ENCODE assay signal across 8 cellular contexts in genomic region chr9:5438301-5439162, GRCh38. TPM values are rescaled to one million over a fixed set of nuclear protein-coding genes. Genes with fewer than 3 reads are reported as not detected.
DNase-seq lines count a peak whose midpoint lies in the region; ATAC-seq, FAIRE-seq and TF ChIP-seq lines count a peak whose summit lies in the region.

No MANE protein-coding gene starts in this region.

- peak overlapping the region; percentile 94 for H3K9ac ChIP-seq in GM12878 (ENCODE audit: control insufficient read depth, insufficient read depth, low read length)

- H3K9me3 ChIP-seq in Panc1 (ENCODE audit: control insufficient read depth, insufficient read depth, low read depth, low read length), result no peaks in the 10 kb centered on the region
- H3K9me3 ChIP-seq in GM12878 (replicated peaks; ENCODE audit: control insufficient read depth, insufficient read depth, low read length), result no peaks in the 10 kb centered on the region; the same call in 1 of the 3 replicates
- H3K9me3 ChIP-seq in left lung, result no peaks in the 10 kb centered on the region

- peak overlapping the region; percentile 61 to 72 for H3K4me3 ChIP-seq in Panc1 (ENCODE audit: low read depth in 2 of 2, low read length in 2 of 2)
- peak overlapping the region; percentile 86 for H3K4me3 ChIP-seq in GM12878
- H3K4me3 ChIP-seq in left lung, result peak overlapping the region; percentile 51 to 63

- peak; percentile 57 for TF ChIP-seq POLR2A in GM12878 (IDR thresholded peaks at IDR 0.05; ENCODE audit: low read depth, low read length)
- no peak for TF ChIP-seq POLR2A in erythroblast (IDR thresholded peaks at IDR 0.05; ENCODE audit: low read length)

- peak; percentile 58 for ATAC-seq in GM18508 (IDR thresholded peaks at IDR 0.05; ENCODE audit: insufficient read depth, unreplicated experiment)
- ATAC-seq in HG02610 (IDR thresholded peaks at IDR 0.05; ENCODE audit: unreplicated experiment), result peak; percentile 69
- peak; percentile 56 for ATAC-seq in Panc1
- peak; percentile 85 for ATAC-seq in GM12878
- peak; percentile 1 for ATAC-seq in left lung

- H3K27me3 ChIP-seq in Panc1 (ENCODE audit: control insufficient read depth, insufficient read depth, low read length) (no peaks in the 10 kb centered on the region), GM12878 (replicated peaks in 1 of 2; ENCODE audit: control insufficient read depth in 2 of 2, insufficient read depth in 2 of 2, low read length in 1 of 2) (no peaks in the 10 kb centered on the region), left lung (no peaks in the 10 kb centered on the region)

- peak overlapping the region; percentile 72 for H2AFZ ChIP-seq in GM12878 (ENCODE audit: control insufficient read depth, low read depth, low read length)

- no peaks in the 10 kb centered on the region for H4K20me1 ChIP-seq in GM12878 (ENCODE audit: control insufficient read depth, insufficient read depth)

- H3K4me2 ChIP-seq in GM12878 (ENCODE audit: control insufficient read depth, insufficient read depth), result peak overlapping the region; percentile 100

- SMC1A ChIA-PET in GM12878 (lab: Charles Lee; ENCODE audit: uncharacterized antibody, unreplicated experiment), result interaction anchor here (0.7 to 9.7 kb wide), 33 partner anchors 10 to 676 kb away, joined by 3 to 187 read pairs (median 4); partner anchors contain the start of genes CD274 and PDCD1LG2

- in situ Hi-C loops in Panc1 (cut with HindIII; ENCODE audit: low pct_unique_long_range_greater_than_20kb, low sequenced_read_pairs) (no loop called here), GM12878 (cut with MboI) (no loop called here)

- RAD21 ChIA-PET in GM12878 (lab: Charles Lee; ENCODE audit: unreplicated experiment), result interaction anchor here (0.5 to 8.7 kb wide), 33 partner anchors 10 to 701 kb away, joined by 3 to 130 read pairs (median 5); partner anchors contain the start of genes CD274, JAK2, PDCD1LG2 and RIC1

- H3K36me3 ChIP-seq in Panc1 (ENCODE audit: control insufficient read depth, insufficient read depth, low read length) (no peaks in the 10 kb centered on the region; the same call in 1 of the 2 replicates), GM12878 (ENCODE audit: control insufficient read depth in 2 of 2, insufficient read depth in 2 of 2, low read length in 1 of 2) (peaks cover 0 to 4% of the 10 kb centered on the region in 2 experiments; a peak in 3 of 4 replicates), left lung (peaks cover 0 to 3% of the 10 kb centered on the region in 2 donors)

- TF ChIP-seq CTCF in Panc1 (IDR thresholded peaks at IDR 0.05) (no peak), GM12878 (IDR thresholded peaks at IDR 0.05 in 2 of 3, conservative IDR thresholded peaks at IDR 0.05 in 1 of 3; ENCODE audit: control insufficient read depth in 2 of 3, extremely low read depth in 1 of 3, insufficient read depth in 1 of 3, low read depth in 3 of 3, low read length in 3 of 3) (no peak), left lung (IDR thresholded peaks at IDR 0.05) (no peak)

- WGBS in GM12878 (ENCODE audit: insufficient coverage, insufficient replicate concordance, low lambda C conversion rate, missing lambda C conversion rate), result 1% methylated on average over 21 of the region's 21 CpGs

- peak; percentile 78 to 84 for TF ChIP-seq EP300 in GM12878 (IDR thresholded peaks at IDR 0.05; ENCODE audit: borderline replicate concordance in 1 of 2, control insufficient read depth in 1 of 2, low read depth in 2 of 2, low read length in 2 of 2)

- peaks cover 14% of the 10 kb centered on the region for H3K79me2 ChIP-seq in GM12878 (ENCODE audit: control insufficient read depth, insufficient read depth, low read length)

- intact Hi-C loops in Panc1 (cut with micrococcal nuclease; ENCODE audit: unreplicated experiment), result no loop called here
- intact Hi-C loops in GM12878 (cut with micrococcal nuclease; ENCODE audit: unreplicated experiment), result loop anchor here (1.0 to 5.0 kb wide), 5 partner anchors 10 to 696 kb away; partner anchors contain the start of gene AK3
- intact Hi-C loops in left lung (cut with DNase I), result no loop called here

- DNase-seq in Panc1 (ENCODE audit: low read depth, low spot score) (no peak), GM12878 (ENCODE audit: low read depth, low spot score) (peak; percentile 89), left lung (peak in 1 of 2 donors; percentile 44), erythroblast (lab: John Stamatoyannopoulos, UW) (no peak), retina (no peak)
- DNase-seq in stimulated activated naive CD4-positive, alpha-beta T cell treated with Interleukin-2 at 50 U/mL for 16 hours (lab: John Stamatoyannopoulos, UW), result peak; percentile 55

- H3K4me1 ChIP-seq in Panc1 (ENCODE audit: control insufficient read depth, insufficient read depth, low read length), result no peaks in the 10 kb centered on the region
- H3K4me1 ChIP-seq in GM12878 (ENCODE audit: control insufficient read depth, insufficient read depth, low read length), result peaks cover 7% of the 10 kb centered on the region
- H3K4me1 ChIP-seq in left lung, result peaks cover 6 to 28% of the 10 kb centered on the region in 2 donors

- POLR2A ChIA-PET in Panc1 (lab: Charles Lee), result no interaction called here
- POLR2A ChIA-PET in GM12878 (lab: Charles Lee), result interaction anchor here (0.5 to 3.9 kb wide), 20 partner anchors 10 to 646 kb away, joined by 3 to 66 read pairs (median 6); partner anchors contain the start of genes CD274 and RCL1

- peak overlapping the region; percentile 70 for H3K27ac ChIP-seq in Panc1 (ENCODE audit: low read length)
- peak overlapping the region; percentile 96 for H3K27ac ChIP-seq in GM12878 (ENCODE audit: control insufficient read depth, insufficient read depth)
- peak overlapping the region; percentile 90 to 99 for H3K27ac ChIP-seq in left lung

- CTCF ChIA-PET in Panc1 (lab: Charles Lee) (no interaction called here), GM12878 (lab: Yijun Ruan, JAX) (interaction anchor here (0.6 to 8.4 kb wide), 17 partner anchors 9 to 679 kb away, joined by 3 to 124 read pairs (median 5); partner anchors contain the start of genes CD274 and JAK2)

- BruUV-seq in Panc1 (replicated peaks; lab: Mats Ljungman, UMichigan), result no TSS peak
- BruUV-seq in GM12878 (replicated peaks; lab: Mats Ljungman, UMichigan), result TSS peak; percentile 96

- TF ChIP-seq RAD21 in GM12878 (IDR thresholded peaks at IDR 0.05; ENCODE audit: insufficient read depth, low read depth, low read length), result 0 out of 2 replicates have a peak, but pooled peaks have one; percentile 8

- peak; percentile 99 for FAIRE-seq in GM12878 (lab: Jason Lieb, UNC)

TF ChIP-seq in GM12878, 131 proteins besides CTCF, POLR2A, EP300 and RAD21 (continues in another document):
- TF ChIP-seq, protein P1, sequence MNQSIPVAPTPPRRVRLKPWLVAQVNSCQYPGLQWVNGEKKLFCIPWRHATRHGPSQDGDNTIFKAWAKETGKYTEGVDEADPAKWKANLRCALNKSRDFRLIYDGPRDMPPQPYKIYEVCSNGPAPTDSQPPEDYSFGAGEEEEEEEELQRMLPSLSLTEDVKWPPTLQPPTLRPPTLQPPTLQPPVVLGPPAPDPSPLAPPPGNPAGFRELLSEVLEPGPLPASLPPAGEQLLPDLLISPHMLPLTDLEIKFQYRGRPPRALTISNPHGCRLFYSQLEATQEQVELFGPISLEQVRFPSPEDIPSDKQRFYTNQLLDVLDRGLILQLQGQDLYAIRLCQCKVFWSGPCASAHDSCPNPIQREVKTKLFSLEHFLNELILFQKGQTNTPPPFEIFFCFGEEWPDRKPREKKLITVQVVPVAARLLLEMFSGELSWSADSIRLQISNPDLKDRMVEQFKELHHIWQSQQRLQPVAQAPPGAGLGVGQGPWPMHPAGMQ (IDR thresholded peaks at IDR 0.05; ENCODE audit: borderline replicate concordance), result no peak
- 0 out of 2 replicates have a peak, but pooled peaks have one; percentile 54 for TF ChIP-seq MEF2A (IDR thresholded peaks at IDR 0.05; ENCODE audit: insufficient read depth, low read depth, low read length)

RNA-seq across cellular contexts. Expression of gene PLGRKT, which starts 0.8 kb away (rescaled TPM):
- total RNA-seq in Panc1 (2021; ENCODE audit: unreplicated experiment), result 9.3 TPM
- polyA plus RNA-seq in Panc1 (2012; ENCODE audit: insufficient read length), result 6.2 TPM
- total RNA-seq in GM12878 (2013; cell fraction: nucleolus; rRNA removed), result 9.8 and 12.2 TPM in 2 replicates
- total RNA-seq in GM12878 (2014; rRNA removed), result 25.2 and 28.2 TPM in 2 replicates
- total RNA-seq in GM12878 (2014; rRNA removed; fragmentation: Illumina TruSeq; extraction: Trizol), result 42.0 and 45.9 TPM in 2 replicates
- 29.0 and 34.2 TPM in 2 replicates for total RNA-seq in GM12878 (2021)
- polyA plus RNA-seq in GM12878 (2011; ENCODE audit: low read depth), result 12.6 TPM
- 34.8 and 53.5 TPM in 2 replicates for polyA plus RNA-seq in GM12878 (2011; rRNA removed)
- polyA plus RNA-seq in GM12878 (2011; cell fraction: cytosol; rRNA removed), result 12.3 and 13.3 TPM in 2 replicates
- 7.5 and 8.7 TPM in 2 replicates for polyA plus RNA-seq in GM12878 (2011; cell fraction: nucleus; rRNA removed)
- polyA plus RNA-seq in GM12878 (2012), result 18.1 and 20.1 TPM in 2 replicates
- 28.0 and 32.8 TPM in 2 replicates for polyA plus RNA-seq in GM12878 (2014; fragmentation: Illumina TruSeq; extraction: Trizol)
- polyA plus RNA-seq in GM12878 (2014; fragmentation: Nextera tagmentation; extraction: Ambion mirVana), result 10 to 100 TPM; 62.2 to 64.4 TPM
- polyA plus RNA-seq in GM12878 (2014; rRNA removed), result 23.0 and 27.8 TPM in 2 replicates
- polyA plus RNA-seq in GM12878 (2016; fragmentation: Nextera tagmentation; extraction: Ambion mirVana), result 10 to 100 TPM; 65.4 to 72.3 TPM
- 4.7 and 7.4 TPM in 2 replicates for polyA minus RNA-seq in GM12878 (2011; rRNA and poly(A)+ RNA removed)
- polyA minus RNA-seq in GM12878 (2011; cell fraction: cytosol; rRNA and poly(A)+ RNA removed), result 5.4 and 6.7 TPM in 2 replicates
- 5.1 and 9.6 TPM in 2 replicates for polyA minus RNA-seq in GM12878 (2011; cell fraction: nucleus; rRNA and poly(A)+ RNA removed)
- total RNA-seq in left lung, result 10 to 100 TPM; 23.2 to 26.6 TPM

RNA-seq across cellular contexts. Expression of gene CD274, which starts 11.8 kb away (rescaled TPM):
- total RNA-seq in Panc1 (2021; ENCODE audit: unreplicated experiment), result 0.21 TPM
- polyA plus RNA-seq in Panc1 (2012; ENCODE audit: insufficient read length), result not detected
- 338 and 344 TPM in 2 replicates for total RNA-seq in GM12878 (2013; cell fraction: nucleolus; rRNA removed)
- total RNA-seq in GM12878 (2014; rRNA removed), result 27.6 and 36.9 TPM in 2 replicates
- total RNA-seq in GM12878 (2014; rRNA removed; fragmentation: Illumina TruSeq; extraction: Trizol), result 28.4 and 32.0 TPM in 2 replicates
- 23.5 and 26.6 TPM in 2 replicates for total RNA-seq in GM12878 (2021)
- 13.3 TPM for polyA plus RNA-seq in GM12878 (2011; ENCODE audit: low read depth)
- polyA plus RNA-seq in GM12878 (2011; rRNA removed), result 128 and 134 TPM in 2 replicates
- 38.8 and 53.1 TPM in 2 replicates for polyA plus RNA-seq in GM12878 (2011; cell fraction: cytosol; rRNA removed)
- 186 and 257 TPM in 2 replicates for polyA plus RNA-seq in GM12878 (2011; cell fraction: nucleus; rRNA removed)
- 15.5 and 24.2 TPM in 2 replicates for polyA plus RNA-seq in GM12878 (2012)
- 34.3 and 37.7 TPM in 2 replicates for polyA plus RNA-seq in GM12878 (2014; fragmentation: Illumina TruSeq; extraction: Trizol)
- 10 to 100 TPM in 1 of 2 experiments, 1 to 10 TPM in 1; 9.4 to 12.2 TPM for polyA plus RNA-seq in GM12878 (2014; fragmentation: Nextera tagmentation; extraction: Ambion mirVana)
- polyA plus RNA-seq in GM12878 (2014; rRNA removed), result 24.6 and 25.6 TPM in 2 replicates
- polyA plus RNA-seq in GM12878 (2016; fragmentation: Nextera tagmentation; extraction: Ambion mirVana), result 10 to 100 TPM; 16.1 to 16.4 TPM
- polyA minus RNA-seq in GM12878 (2011; rRNA and poly(A)+ RNA removed), result 79.0 and 144 TPM in 2 replicates
- polyA minus RNA-seq in GM12878 (2011; cell fraction: cytosol; rRNA and poly(A)+ RNA removed), result 14.4 and 17.0 TPM in 2 replicates
- 141 and 142 TPM in 2 replicates for polyA minus RNA-seq in GM12878 (2011; cell fraction: nucleus; rRNA and poly(A)+ RNA removed)
- 10 to 100 TPM in 1 of 2 donors, 1 to 10 TPM in 1; 9.4 to 21.1 TPM for total RNA-seq in left lung

Comparison
In these comparisons a context has a peak if more than half of its experiments do, and no peak if none do; other contexts are left out.
1. ATAC-seq: peak in every context shown above with its lines; median percentile 85 in GM12878; 69 in HG02610; 58 in GM18508; 56 in Panc1; 1 in left lung.
2. DNase-seq: peak in GM12878 (single experiment) and stimulated activated naive CD4-positive, alpha-beta T cell treated with Interleukin-2 at 50 U/mL for 16 hours (single experiment); none in Panc1 (single experiment), erythroblast (0 of 2) and retina (single experiment).
3. Peak in every context shown above with its lines, with median percentiles within 50 percentile points of each other: H3K27ac ChIP-seq and H3K4me3 ChIP-seq.